In the genomic region with DNA sequence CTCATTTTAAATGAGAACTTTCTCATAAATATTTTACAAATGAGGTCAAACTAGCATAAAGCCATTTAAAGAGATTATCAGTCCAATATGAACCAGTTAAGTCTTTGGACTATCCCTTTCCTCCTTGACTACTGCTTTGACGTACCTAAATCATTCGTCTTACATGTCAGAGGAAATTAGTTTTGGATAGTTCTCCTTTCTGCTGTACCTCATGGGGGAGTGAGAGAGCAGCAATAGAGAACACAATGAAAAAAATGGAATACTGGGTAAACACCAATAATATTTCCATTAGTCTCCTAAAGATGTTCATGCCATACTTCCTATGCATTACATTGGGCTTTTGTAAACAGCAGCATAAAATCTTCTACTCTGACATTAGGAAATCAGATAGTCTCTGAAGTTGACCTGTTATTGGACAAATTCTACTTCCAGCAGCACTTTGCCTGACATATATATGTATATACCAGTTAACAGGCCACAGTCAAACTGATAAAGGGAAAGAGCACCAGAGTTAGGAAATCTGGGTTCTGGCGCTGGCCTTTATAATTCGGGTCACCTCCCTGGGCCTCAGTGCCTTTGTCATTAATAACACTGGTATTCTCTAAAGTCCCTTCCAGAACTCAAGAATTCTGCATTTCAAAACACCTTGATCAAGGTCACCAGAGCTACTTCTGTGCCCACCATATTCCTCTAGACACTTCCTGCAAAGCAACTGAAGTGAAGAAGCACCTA, we compare ENCODE assay signal across 11 cellular contexts. TPM values are rescaled to one million over a fixed set of nuclear protein-coding genes. Genes with fewer than 3 reads are reported as not detected.
DNase-seq lines count a peak whose midpoint lies in the region; ATAC-seq, FAIRE-seq and TF ChIP-seq lines count a peak whose summit lies in the region.
"Had no signal": no experiment of that assay in that cellular context is flagged by ENCODE, and none has a peak within 500 bp of the region (broad histone marks: within the 10 kb centered on the region; RNA-seq: fewer than 3 reads in every experiment).

No MANE protein-coding gene starts in this region.

- H3K36me3 Mint-ChIP-seq in natural killer cell treated with Interleukin-12 subunit alpha and Interleukin-12 subunit beta and Interleukin-15 and Interleukin-18, amount 100 ng/mL, for 72 hours = peaks cover 14% of the 10 kb centered on the region

- H3K4me1 Mint-ChIP-seq in natural killer cell treated with Interleukin-12 subunit alpha and Interleukin-12 subunit beta and Interleukin-15 and Interleukin-18, amount 100 ng/mL, for 72 hours (ENCODE audit: low read depth in 2 of 2) = no peaks in the 10 kb centered on the region

- no peaks in the 10 kb centered on the region for H3K27me3 Mint-ChIP-seq in natural killer cell treated with Interleukin-12 subunit alpha and Interleukin-12 subunit beta and Interleukin-15 and Interleukin-18, amount 100 ng/mL, for 72 hours

- TF ChIP-seq POLR2A in H54 (IDR thresholded peaks at IDR 0.05; ENCODE audit: low read depth, low read length) = no peak

- no peaks in the 10 kb centered on the region for H3K9me3 Mint-ChIP-seq in natural killer cell treated with Interleukin-12 subunit alpha and Interleukin-12 subunit beta and Interleukin-15 and Interleukin-18, amount 100 ng/mL, for 72 hours

- DNase-seq in AG09309 (ENCODE audit: low read depth) (no peak), H54 (ENCODE audit: insufficient read length, low spot score) (no peak), amniotic epithelial cell (ENCODE audit: low read depth) (peak; percentile 15), left lobe of liver (ENCODE audit: low spot score) (no peak), NCI-H2081 (lab: John Stamatoyannopoulos, UW) (no peak), COLO829 (ENCODE audit: low spot score) (no peak)
- no peak for DNase-seq in natural killer cell treated with Interleukin-12 subunit alpha and Interleukin-12 subunit beta and Interleukin-15 and Interleukin-18, amount 100 ng/mL, for 72 hours (ENCODE audit: low spot score)
- DNase-seq: activated CD4-positive, alpha-beta T cell treated with anti-CD3 and anti-CD28 coated beads, Interleukin-2, amount 50 U/mL, for 48 hours; NCI-H2171 treated with DMSO at 0.1 percent for 48 hours; thyroid gland had no signal

- peak; percentile 23 for FAIRE-seq in H54 (lab: Jason Lieb, UNC)

- H3K27ac Mint-ChIP-seq in natural killer cell treated with Interleukin-12 subunit alpha and Interleukin-12 subunit beta and Interleukin-15 and Interleukin-18, amount 100 ng/mL, for 72 hours = no peak overlapping the region

- H3K4me3 Mint-ChIP-seq in natural killer cell treated with Interleukin-12 subunit alpha and Interleukin-12 subunit beta and Interleukin-15 and Interleukin-18, amount 100 ng/mL, for 72 hours = no peak overlapping the region

- peak; percentile 49 for TF ChIP-seq CTCF in AG09309 (IDR thresholded peaks at IDR 0.05; ENCODE audit: control insufficient read depth, insufficient read depth, low read depth, low read length, missing control alignments)

- ATAC-seq in left lobe of liver (peak; percentile 52), HG03025 (IDR thresholded peaks at IDR 0.05; ENCODE audit: low FRiP score, unreplicated experiment) (no peak)
- ATAC-seq in natural killer cell treated with Interleukin-12 subunit alpha and Interleukin-12 subunit beta and Interleukin-15 and Interleukin-18, amount 100 ng/mL, for 72 hours = no peak

- H3K4me3 ChIP-seq in AG09309 (ENCODE audit: control insufficient read depth, low read depth, low read length) = no peak overlapping the region
- H3K4me3 ChIP-seq: thyroid gland had no signal

RNA-seq across cellular contexts. Expression of gene TIMMDC1, which starts 26.8 kb away (rescaled TPM):
- 52.8 TPM for total RNA-seq in left lobe of liver
- 10 to 100 TPM; 91.0 to 94.0 TPM for total RNA-seq in natural killer cell treated with Interleukin-12 subunit alpha and Interleukin-12 subunit beta and Interleukin-15 and Interleukin-18, amount 100 ng/mL, for 72 hours

RNA-seq across cellular contexts. Expression of gene CD80, which starts 34.3 kb away (rescaled TPM):
- total RNA-seq in left lobe of liver = 0.23 TPM
- total RNA-seq in natural killer cell treated with Interleukin-12 subunit alpha and Interleukin-12 subunit beta and Interleukin-15 and Interleukin-18, amount 100 ng/mL, for 72 hours = 1 to 10 TPM in 1 of 2 donors, under 1 TPM in 1; 0.62 to 1.7 TPM

RNA-seq across cellular contexts. Expression of gene ADPRH, which starts 54.2 kb away (rescaled TPM):
- 4.1 TPM for total RNA-seq in left lobe of liver
- total RNA-seq in natural killer cell treated with Interleukin-12 subunit alpha and Interleukin-12 subunit beta and Interleukin-15 and Interleukin-18, amount 100 ng/mL, for 72 hours = 10 to 100 TPM in 1 of 2 donors, 1 to 10 TPM in 1; 9.2 to 10.7 TPM

RNA-seq across cellular contexts. Expression of gene POGLUT1, which starts 56.3 kb away (rescaled TPM):
- total RNA-seq in left lobe of liver = 8.6 TPM
- 10 to 100 TPM; 21.4 to 38.5 TPM for total RNA-seq in natural killer cell treated with Interleukin-12 subunit alpha and Interleukin-12 subunit beta and Interleukin-15 and Interleukin-18, amount 100 ng/mL, for 72 hours
